8 cellular contexts compared by ENCODE assay signal in genomic region chr12:132491349-132491663, GRCh38. TPM values are rescaled to one million over a fixed set of nuclear protein-coding genes. Genes with fewer than 3 reads are reported as not detected.
DNase-seq lines count a peak whose midpoint lies in the region; ATAC-seq and TF ChIP-seq lines count a peak whose summit lies in the region.

No MANE protein-coding gene starts in this region.

- no peak overlapping the region for H2BK15ac ChIP-seq in H9 (ENCODE audit: low read depth, low read length)

- CTCF ChIA-PET in GM10248 (lab: Yijun Ruan, JAX), result interaction anchor here (1.0 to 1.6 kb wide), 2 partner anchors 32 to 70 kb away, joined by 3 to 8 read pairs; no protein-coding TSS in a partner anchor

- H4K5ac ChIP-seq in H9 (ENCODE audit: insufficient read length, low read depth, low read length), result no peak overlapping the region

- H3K9ac ChIP-seq in H9 (ENCODE audit: extremely low read depth, insufficient read length, low read length) (no peak overlapping the region), skeletal muscle tissue (ENCODE audit: low read depth in 1 of 3, low read length in 3 of 3) (peak overlapping the region; percentile 75 to 83 (median 80))

- H3K9me3 Mint-ChIP-seq in H9, result no peaks in the 10 kb centered on the region

- peak overlapping the region; percentile 54 for H3K4me2 ChIP-seq in H9 (ENCODE audit: insufficient read depth, insufficient read length, low read length)

- POLR2A ChIA-PET in GM10248 (lab: Yijun Ruan, JAX), result no interaction called here

- no peak for ATAC-seq in gastroesophageal sphincter
- no peak for ATAC-seq in GM21529 (IDR thresholded peaks at IDR 0.05; ENCODE audit: unreplicated experiment)
- ATAC-seq in esophagus mucosa, result no peak

- H2BK120ac ChIP-seq in H9 (ENCODE audit: low read depth, low read length, poor library complexity, severe bottlenecking), result no peak overlapping the region

- H3K4ac ChIP-seq in H9 (ENCODE audit: low read depth, low read length), result no peak overlapping the region

- H3K9me3 ChIP-seq in H9 (ENCODE audit: control insufficient read depth, low read depth, low read length), result no peaks in the 10 kb centered on the region
- no peaks in the 10 kb centered on the region for H3K9me3 ChIP-seq in gastroesophageal sphincter
- H3K9me3 ChIP-seq in skeletal muscle tissue (ENCODE audit: control insufficient read depth in 3 of 3, low read length in 3 of 3), result no peaks in the 10 kb centered on the region

- no peak overlapping the region for H2BK5ac ChIP-seq in H9 (ENCODE audit: insufficient read length, low read length)

- no peak overlapping the region for H3K27ac Mint-ChIP-seq in H9

- no peaks in the 10 kb centered on the region; the same call in 1 of the 2 replicates for H3K4me1 ChIP-seq in H9 (ENCODE audit: insufficient read depth, low read length)
- H3K4me1 ChIP-seq in gastroesophageal sphincter, result peaks cover 0 to 71% (median 52%) of the 10 kb centered on the region in 3 donors
- H3K4me1 ChIP-seq in skeletal muscle tissue (ENCODE audit: control insufficient read depth in 3 of 3, insufficient read depth in 3 of 3, low read length in 3 of 3), result peaks cover 56 to 60% (median 57%) of the 10 kb centered on the region in 3 donors

- WGBS in H9 (ENCODE audit: extremely low coverage, insufficient read length, low lambda C conversion rate), result no CpG with 5 or more reads among the region's 6 CpGs
- WGBS in gastroesophageal sphincter (ENCODE audit: low coverage in 1 of 2), 2 donors, result 80% methylated on average over 1 of the region's 6 CpGs; no CpG with 5 or more reads in 1 of the 2 donors

- H2BK12ac ChIP-seq in H9 (ENCODE audit: insufficient read length, low read depth, low read length), result no peak overlapping the region

- DNase-seq in H9 (no peak), nucleus accumbens (lab: John Stamatoyannopoulos, UW) (no peak), GM10248 (ENCODE audit: extremely low spot score) (no peak)

- peaks cover 3 to 5% (median 5%) of the 10 kb centered on the region in 3 experiments for H3K36me3 Mint-ChIP-seq in H9 (ENCODE audit: insufficient read depth in 1 of 3, low read depth in 3 of 3)

- no peak overlapping the region for H3T11ph ChIP-seq in H9 (ENCODE audit: low read length)

- peaks cover 18 to 24% of the 10 kb centered on the region in 2 experiments for H3K4me1 Mint-ChIP-seq in H9

- H3K27me3 ChIP-seq in H9 (ENCODE audit: insufficient read depth, low read length) (peaks cover 7% of the 10 kb centered on the region; the same call in 1 of the 2 replicates), gastroesophageal sphincter (no peaks in the 10 kb centered on the region), skeletal muscle tissue (ENCODE audit: control insufficient read depth in 3 of 3, insufficient read depth in 3 of 3, low read length in 3 of 3) (no peaks in the 10 kb centered on the region)

- no peak overlapping the region for H3K23ac ChIP-seq in H9 (ENCODE audit: insufficient read length, low read depth, low read length)

- no peak for TF ChIP-seq EP300 in gastroesophageal sphincter (IDR thresholded peaks at IDR 0.05)

- peaks cover 0 to 3% of the 10 kb centered on the region in 2 donors for H3K36me3 ChIP-seq in gastroesophageal sphincter
- peaks cover 2 to 5% (median 5%) of the 10 kb centered on the region in 3 donors for H3K36me3 ChIP-seq in skeletal muscle tissue (ENCODE audit: control insufficient read depth in 3 of 3, insufficient read depth in 3 of 3, low read length in 3 of 3)

- H3K4me3 ChIP-seq in gastroesophageal sphincter, result peak overlapping the region; percentile 61 to 71
- H3K4me3 ChIP-seq in skeletal muscle tissue (ENCODE audit: low read length in 3 of 3), result peak overlapping the region; percentile 74 to 83 (median 81)

- no peak overlapping the region for H3K18ac ChIP-seq in H9 (ENCODE audit: insufficient read length, low read depth, low read length)

- no peak overlapping the region for H2BK20ac ChIP-seq in H9 (ENCODE audit: low read depth, low read length, poor library complexity, severe bottlenecking)

- TF ChIP-seq POLR2A in gastroesophageal sphincter (IDR thresholded peaks at IDR 0.05), result no peak

- no peak overlapping the region for H2AFZ ChIP-seq in H9 (ENCODE audit: low read length)

- H3K56ac ChIP-seq in H9 (ENCODE audit: insufficient read length, low read depth, low read length), result no peak overlapping the region

- H2AK5ac ChIP-seq in H9 (ENCODE audit: insufficient read length, low read length), result no peak overlapping the region

- TF ChIP-seq CTCF in H9 (conservative IDR thresholded peaks at IDR 0.05), result no peak
- no peak for TF ChIP-seq CTCF in VCaP (conservative IDR thresholded peaks at IDR 0.05)
- no peak for TF ChIP-seq CTCF in gastroesophageal sphincter (IDR thresholded peaks at IDR 0.05)
- TF ChIP-seq CTCF in GM10248 (IDR thresholded peaks at IDR 0.05; ENCODE audit: control extremely low read depth, extremely low read depth, low read depth, missing control alignments), result no peak

- no peak overlapping the region for H4K8ac ChIP-seq in H9 (replicated peaks; ENCODE audit: insufficient read length, low read depth, low read length)

- H3K79me2 ChIP-seq in H9 (ENCODE audit: insufficient read depth, low read length), result peaks cover 27% of the 10 kb centered on the region; the same call in 1 of the 2 replicates

- H3K14ac ChIP-seq in H9 (ENCODE audit: insufficient read depth, low read length), result no peak overlapping the region

- no peak overlapping the region for H4K91ac ChIP-seq in H9 (ENCODE audit: insufficient read length, low read depth, low read length)

- peaks cover 6% of the 10 kb centered on the region for H3K23me2 ChIP-seq in H9 (ENCODE audit: insufficient read length, low read depth, low read length, poor library complexity, severe bottlenecking)

- peaks cover 8% of the 10 kb centered on the region for H3K79me1 ChIP-seq in H9 (ENCODE audit: insufficient read depth, low read depth, low read length, poor library complexity, severe bottlenecking)

- H4K20me1 ChIP-seq in H9 (ENCODE audit: control insufficient read depth, insufficient read depth, insufficient read length), result no peaks in the 10 kb centered on the region

- H3K4me3 Mint-ChIP-seq in H9, result peak overlapping the region; percentile 78 to 87

- H3K27me3 Mint-ChIP-seq in H9 (ENCODE audit: low read depth), result peaks cover 43% of the 10 kb centered on the region

- no peak overlapping the region for H3K27ac ChIP-seq in H9 (ENCODE audit: insufficient read length, low read depth, low read length)
- peak overlapping the region; percentile 98 for H3K27ac ChIP-seq in VCaP
- peak overlapping the region in 1 of 4 donors; percentile 67 for H3K27ac ChIP-seq in gastroesophageal sphincter
- peak overlapping the region; percentile 36 for H3K27ac ChIP-seq in skeletal muscle tissue (ENCODE audit: low read depth, low read length)

RNA-seq across cellular contexts. Expression of gene FBRSL1, which starts 1.4 kb away (rescaled TPM):
- total RNA-seq in H9 (2021) (90.8 and 92.3 TPM in 2 replicates), gastroesophageal sphincter (10 to 100 TPM in 2 of 4 donors, 1 to 10 TPM in 2; 8.5 to 24.7 (median 15.5) TPM), skeletal muscle tissue (6.8 TPM), esophagus mucosa (26.1 TPM)
